In genomic region chr11:67400251-67400941, GRCh38 we compare ENCODE assay signal across 8 cellular contexts. TPM values are rescaled to one million over a fixed set of nuclear protein-coding genes. Genes with fewer than 3 reads are reported as not detected.
DNase-seq lines count a peak whose midpoint lies in the region; TF ChIP-seq lines count a peak whose summit lies in the region.
"Had no signal": no experiment of that assay in that cellular context is flagged by ENCODE, and none has a peak within 500 bp of the region (broad histone marks: within the 10 kb centered on the region; RNA-seq: fewer than 3 reads in every experiment).

No MANE protein-coding gene starts in this region.

- H3K36me3 ChIP-seq in KMS-11 (ENCODE audit: insufficient read depth) (no peaks in the 10 kb centered on the region), kidney epithelial cell (ENCODE audit: control insufficient read depth, insufficient read depth, low read length) (peaks cover 3% of the 10 kb centered on the region), testis (ENCODE audit: low read depth, missing control alignments) (no peaks in the 10 kb centered on the region)

- H3K79me2 ChIP-seq in KMS-11 (ENCODE audit: insufficient read depth, low read depth) = peaks cover 13% of the 10 kb centered on the region

- H3K4me3 ChIP-seq in KMS-11 (IDR thresholded peaks at IDR 0.05; ENCODE audit: insufficient read depth, low read depth, low read length) (no peak overlapping the region), kidney epithelial cell (ENCODE audit: low read depth, low read length) (peak overlapping the region; percentile 98), testis (peak overlapping the region; percentile 88 to 93)

- H3K4me1 ChIP-seq in KMS-11 (ENCODE audit: low read depth, poor library complexity, severe bottlenecking) (peaks cover 7% of the 10 kb centered on the region), testis (peaks cover 16% of the 10 kb centered on the region)

- no peaks in the 10 kb centered on the region for H3K27me3 ChIP-seq in KMS-11 (ENCODE audit: insufficient read depth, low read depth)
- H3K27me3 ChIP-seq in kidney epithelial cell (ENCODE audit: control insufficient read depth, insufficient read depth, low read length) = no peaks in the 10 kb centered on the region
- no peaks in the 10 kb centered on the region for H3K27me3 ChIP-seq in testis

- no peak for TF ChIP-seq CTCF in KMS-11 (conservative IDR thresholded peaks at IDR 0.05; ENCODE audit: low read depth, low read length)
- no peak for TF ChIP-seq CTCF in kidney epithelial cell (IDR thresholded peaks at IDR 0.05; ENCODE audit: insufficient read depth, low read length, poor library complexity, severe bottlenecking)
- no peak for TF ChIP-seq CTCF in testis (IDR thresholded peaks at IDR 0.05)

- H4K20me1 ChIP-seq in KMS-11 (ENCODE audit: insufficient read depth) = no peaks in the 10 kb centered on the region

- intact Hi-C loops in testis (cut with DNase I; ENCODE audit: low total_unique reads) = loop anchor here (10.0 kb wide), 1 partner anchor 84 kb away; the partner anchor contains the start of gene AIP

- 31 to 37% methylated on average over 3 to 23 of the region's 23 CpGs for WGBS in testis, 2 donors

- H2AFZ ChIP-seq in KMS-11 (ENCODE audit: low read depth) = no peak overlapping the region

- no peak for DNase-seq in kidney epithelial cell (ENCODE audit: low read depth)
- DNase-seq in testis = peak; percentile 43
- no peak for DNase-seq in hypothalamus (lab: John Stamatoyannopoulos, UW)
- no peak for DNase-seq in Ammon's horn (ENCODE audit: low spot score)
- DNase-seq in NCI-H128 (lab: John Stamatoyannopoulos, UW; ENCODE audit: unreplicated experiment) = no peak

- H3K9ac ChIP-seq in KMS-11 = peak overlapping the region; percentile 67; the same call in 1 of the 2 replicates

- TF ChIP-seq POLR2A in testis (IDR thresholded peaks at IDR 0.05) = no peak

- peak overlapping the region; percentile 82; the same call in 1 of the 2 replicates for H3K4me2 ChIP-seq in KMS-11

- H3K9me3 ChIP-seq in testis = no peaks in the 10 kb centered on the region

- H3K27ac ChIP-seq in KMS-11 (no peak overlapping the region; the same call in 1 of the 2 replicates), angular gyrus (ENCODE audit: low read depth, low read length) (peak overlapping the region; percentile 95), testis (peak overlapping the region in 1 of 2 donors; percentile 92)

RNA-seq across cellular contexts. Expression of gene PPP1CA, which starts 1.3 kb away (rescaled TPM):
- total RNA-seq in kidney epithelial cell (309 and 319 TPM in 2 replicates), testis (100 to 1,000 TPM; 100 to 129 TPM)
- polyA plus RNA-seq in testis (ENCODE audit: insufficient read depth, low read depth, low replicate concordance) = 79.7 TPM

RNA-seq across cellular contexts. Expression of gene TBC1D10C, which starts 3.5 kb away (rescaled TPM):
- total RNA-seq in kidney epithelial cell = 0.84 and 1.0 TPM in 2 replicates
- 1 to 10 TPM; 1.8 to 3.8 TPM for total RNA-seq in testis
- polyA plus RNA-seq in testis (ENCODE audit: insufficient read depth, low read depth, low replicate concordance) = 3.3 TPM
- total RNA-seq: SK-MEL-5 had no signal

RNA-seq across cellular contexts. Expression of gene RAD9A, which starts 8.6 kb away (rescaled TPM):
- total RNA-seq in kidney epithelial cell (8.3 and 13.6 TPM in 2 replicates), testis (10 to 100 TPM; 35.8 to 46.2 TPM)
- 25.7 TPM for polyA plus RNA-seq in testis (ENCODE audit: insufficient read depth, low read depth, low replicate concordance)

RNA-seq across cellular contexts. Expression of gene CARNS1, which starts 15.1 kb away (rescaled TPM):
- 0.21 and 0.27 TPM in 2 replicates for total RNA-seq in kidney epithelial cell
- 1 to 10 TPM in 1 of 2 donors, under 1 TPM in 1; 0.74 to 1.3 TPM for total RNA-seq in testis
- 1.6 TPM for polyA plus RNA-seq in testis (ENCODE audit: insufficient read depth, low read depth, low replicate concordance)
- total RNA-seq: SK-MEL-5 had no signal

RNA-seq across cellular contexts. Expression of gene CLCF1, which starts 27.0 kb away (rescaled TPM):
- total RNA-seq in kidney epithelial cell (33.1 and 34.3 TPM in 2 replicates), testis (1 to 10 TPM; 3.7 to 6.8 TPM)
- polyA plus RNA-seq in testis (ENCODE audit: insufficient read depth, low read depth, low replicate concordance) = 2.7 TPM
- total RNA-seq: SK-MEL-5 had no signal
